In genomic region chr12:107779077-107779840, GRCh38 we compare ENCODE assay signal across 1 cellular context.
TF ChIP-seq lines count a peak whose summit lies in the region.

No MANE protein-coding gene starts in this region.

TF ChIP-seq in GM12878, 131 proteins besides CTCF, POLR2A, EP300 and RAD21 (continued from another document):
- TF ChIP-seq RELB (IDR thresholded peaks at IDR 0.05; ENCODE audit: low read depth) (peak; percentile 43; the same call in 1 of the 2 replicates), TBL1XR1 (IDR thresholded peaks at IDR 0.05; ENCODE audit: low read depth, low read length) (peak; percentile 70; the same call in 1 of the 2 replicates), BRCA1 (IDR thresholded peaks at IDR 0.05; ENCODE audit: low read depth, low read length) (no peak), SIX5 (IDR thresholded peaks at IDR 0.05; ENCODE audit: low read depth, low read length, severe bottlenecking) (no peak), SMARCA5 (IDR thresholded peaks at IDR 0.05) (no peak), MEF2A (IDR thresholded peaks at IDR 0.05; ENCODE audit: insufficient read depth, low read depth, low read length) (0 out of 2 replicates have a peak, but pooled peaks have one; percentile 32), SP1 (IDR thresholded peaks at IDR 0.05; ENCODE audit: low read depth, low read length) (no peak), CEBPB (IDR thresholded peaks at IDR 0.05; ENCODE audit: borderline replicate concordance in 1 of 2, low read depth in 2 of 2, low read length in 2 of 2) (no peak), IKZF1 (conservative IDR thresholded peaks at IDR 0.05) (peak; percentile 62), NFIC (IDR thresholded peaks at IDR 0.05; ENCODE audit: low read depth, low read length) (peak; percentile 58), IKZF2 (IDR thresholded peaks at IDR 0.05) (peak; percentile 82 to 84), TAF1 (IDR thresholded peaks at IDR 0.05; ENCODE audit: borderline replicate concordance, low read depth, low read length) (no peak), YBX1 (IDR thresholded peaks at IDR 0.05) (no peak), TCF3 (IDR thresholded peaks at IDR 0.05; ENCODE audit: borderline replicate concordance, insufficient read depth, low read depth, low read length) (no peak), EGR1 (IDR thresholded peaks at IDR 0.05; ENCODE audit: borderline replicate concordance in 1 of 2, low read depth in 2 of 2, low read length in 2 of 2) (no peak), HDAC2 (IDR thresholded peaks at IDR 0.05) (no peak), MEF2B (IDR thresholded peaks at IDR 0.05; ENCODE audit: partially characterized antibody, poor library complexity, severe bottlenecking) (peak; percentile 13)
